9 cellular contexts compared by ENCODE assay signal in genomic region chr3:13141991-13142412, GRCh38.
DNase-seq lines count a peak whose midpoint lies in the region; ATAC-seq and TF ChIP-seq lines count a peak whose summit lies in the region.
"Had no signal": no experiment of that assay in that cellular context is flagged by ENCODE, and none has a peak within 500 bp of the region (broad histone marks: within the 10 kb centered on the region; RNA-seq: fewer than 3 reads in every experiment).

No MANE protein-coding gene starts in this region.

- H3K27ac Mint-ChIP-seq in activated naive CD4-positive, alpha-beta T cell treated with anti-CD3 and anti-CD28 coated beads, Interleukin-2, amount 10 ng/mL, durations not matched to agents 7 days and 5 days = no peak overlapping the region
- H3K27ac Mint-ChIP-seq: naive B cell had no signal

- no peaks in the 10 kb centered on the region for H3K9me3 Mint-ChIP-seq in activated naive CD4-positive, alpha-beta T cell treated with anti-CD3 and anti-CD28 coated beads, Interleukin-2, amount 10 ng/mL, durations not matched to agents 7 days and 5 days

- CTCF ChIA-PET in HEK293T (lab: Yijun Ruan, JAX) = interaction anchor here (1.1 kb wide), 1 partner anchor 315 kb away, joined by 6 read pairs; no protein-coding TSS in a partner anchor
- CTCF ChIA-PET in activated naive CD4-positive, alpha-beta T cell treated with anti-CD3 and anti-CD28 coated beads, Interleukin-2, amount 10 ng/mL, durations not matched to agents 7 days and 5 days (lab: Charles Lee) = interaction anchor here (1.6 kb wide), 1 partner anchor 9 kb away, joined by 3 read pairs; no protein-coding TSS in a partner anchor

- no peaks in the 10 kb centered on the region for H3K36me3 ChIP-seq in WERI-Rb-1

- no peak overlapping the region for H3K4me3 Mint-ChIP-seq in activated naive CD4-positive, alpha-beta T cell treated with anti-CD3 and anti-CD28 coated beads, Interleukin-2, amount 10 ng/mL, durations not matched to agents 7 days and 5 days
- H3K4me3 Mint-ChIP-seq: naive B cell had no signal

- no peaks in the 10 kb centered on the region for H3K36me3 Mint-ChIP-seq in activated naive CD4-positive, alpha-beta T cell treated with anti-CD3 and anti-CD28 coated beads, Interleukin-2, amount 10 ng/mL, durations not matched to agents 7 days and 5 days
- H3K36me3 Mint-ChIP-seq: naive B cell had no signal

- POLR2A ChIA-PET in HEK293T (lab: Yijun Ruan, JAX) = interaction anchor here (0.6 kb wide), 1 partner anchor 278 kb away, joined by 3 read pairs; the partner anchor contains the start of gene NUP210

- no peak overlapping the region for H3K27ac ChIP-seq in WERI-Rb-1

- no peaks in the 10 kb centered on the region for H3K9me3 ChIP-seq in WERI-Rb-1 (ENCODE audit: severe bottlenecking)

- DNase-seq in Ammon's horn (ENCODE audit: low spot score) (peak; percentile 24), HEK293T (ENCODE audit: extremely low spot score) (peak; percentile 46), kidney tubule cell (ENCODE audit: low spot score) (peak; percentile 30), WERI-Rb-1 (no peak), D341Med (ENCODE audit: low spot score) (no peak)
- peak; percentile 70 for DNase-seq in activated naive CD4-positive, alpha-beta T cell treated with anti-CD3 and anti-CD28 coated beads, Interleukin-2, amount 10 ng/mL, durations not matched to agents 7 days and 5 days
- DNase-seq: naive B cell had no signal

- H3K27me3 Mint-ChIP-seq in activated naive CD4-positive, alpha-beta T cell treated with anti-CD3 and anti-CD28 coated beads, Interleukin-2, amount 10 ng/mL, durations not matched to agents 7 days and 5 days = peaks cover 41% of the 10 kb centered on the region

- TF ChIP-seq CTCF in WERI-Rb-1 (IDR thresholded peaks at IDR 0.05; ENCODE audit: low read depth, low read length) = no peak

- no peak overlapping the region for H3K4me3 ChIP-seq in WERI-Rb-1 (ENCODE audit: low read depth, low read length)

- no peaks in the 10 kb centered on the region for H3K27me3 ChIP-seq in WERI-Rb-1 (ENCODE audit: insufficient read depth, low read depth, severe bottlenecking)

- TF ChIP-seq POLR2A in GM18505 (IDR thresholded peaks at IDR 0.05; ENCODE audit: borderline replicate concordance, extremely low read depth, insufficient read depth, insufficient read length) = no peak

- ATAC-seq in GM18505 (IDR thresholded peaks at IDR 0.05; ENCODE audit: unreplicated experiment) (no peak), GM21619 (IDR thresholded peaks at IDR 0.05; ENCODE audit: unreplicated experiment) (no peak)

- H3K4me1 Mint-ChIP-seq in activated naive CD4-positive, alpha-beta T cell treated with anti-CD3 and anti-CD28 coated beads, Interleukin-2, amount 10 ng/mL, durations not matched to agents 7 days and 5 days = peaks cover 2% of the 10 kb centered on the region

TF ChIP-seq in HEK293T, 16 proteins besides CTCF, POLR2A, EP300 and RAD21:
- TF ChIP-seq TARDBP (IDR thresholded peaks at IDR 0.05) (no peak), BHLHE40 (IDR thresholded peaks at IDR 0.05; ENCODE audit: borderline replicate concordance) (no peak), PKNOX1 (IDR thresholded peaks at IDR 0.05) (no peak), FOXA1 (IDR thresholded peaks at IDR 0.05) (no peak), ARNT (IDR thresholded peaks at IDR 0.05) (no peak), L3MBTL2 (conservative IDR thresholded peaks at IDR 0.05) (no peak), FOXK2 (IDR thresholded peaks at IDR 0.05) (no peak), FOXM1 (IDR thresholded peaks at IDR 0.05; ENCODE audit: borderline replicate concordance) (no peak), CTBP1 (IDR thresholded peaks at IDR 0.05; ENCODE audit: borderline replicate concordance) (no peak), SP1 (IDR thresholded peaks at IDR 0.05) (no peak), SUZ12 (IDR thresholded peaks at IDR 0.05) (no peak), NFRKB (IDR thresholded peaks at IDR 0.05) (no peak), HDGF (IDR thresholded peaks at IDR 0.05; ENCODE audit: borderline replicate concordance) (no peak), ZNF384 (IDR thresholded peaks at IDR 0.05) (no peak), ELF4 (IDR thresholded peaks at IDR 0.05) (no peak), LEF1 (IDR thresholded peaks at IDR 0.05; ENCODE audit: borderline replicate concordance) (no peak)

Comparison
In these comparisons a context has a peak if more than half of its experiments do, and no peak if none do; other contexts are left out.
1. DNase-seq: peak in Ammon's horn (single experiment), HEK293T (single experiment), activated naive CD4-positive, alpha-beta T cell treated with anti-CD3 and anti-CD28 coated beads, Interleukin-2, amount 10 ng/mL, durations not matched to agents 7 days and 5 days (single experiment) and kidney tubule cell (single experiment); none in WERI-Rb-1 (single experiment) and D341Med (single experiment).